Comparison of ENCODE assay signal across 8 cellular contexts in genomic region chr1:220281159-220281574, GRCh38. TPM values are rescaled to one million over a fixed set of nuclear protein-coding genes. Genes with fewer than 3 reads are reported as not detected.
DNase-seq lines count a peak whose midpoint lies in the region; ATAC-seq and TF ChIP-seq lines count a peak whose summit lies in the region.

No MANE protein-coding gene starts in this region.

- peak; percentile 50 for ATAC-seq in GM18909 (IDR thresholded peaks at IDR 0.05; ENCODE audit: poor library complexity, unreplicated experiment)

- H3K4me3 ChIP-seq in OCI-LY1 (ENCODE audit: low read depth, low read length, poor library complexity, severe bottlenecking), result no peak overlapping the region
- no peak overlapping the region for H3K4me3 ChIP-seq in fibroblast of pulmonary artery (replicated peaks; ENCODE audit: low read depth, low read length)

- no peaks in the 10 kb centered on the region for H3K79me2 ChIP-seq in OCI-LY1 (ENCODE audit: insufficient read depth, low read length)

- no peaks in the 10 kb centered on the region for H3K36me3 Mint-ChIP-seq in activated naive CD8-positive, alpha-beta T cell treated with anti-CD3 and anti-CD28 coated beads for 36 hours

- H3K27ac ChIP-seq in OCI-LY1 (ENCODE audit: low read depth, low read length, poor library complexity, severe bottlenecking), result no peak overlapping the region

- no peak overlapping the region for H3K4me3 Mint-ChIP-seq in activated naive CD8-positive, alpha-beta T cell treated with anti-CD3 and anti-CD28 coated beads for 36 hours

- H3K9ac ChIP-seq in OCI-LY1 (ENCODE audit: low read length), result no peak overlapping the region

- H3K9me3 ChIP-seq in OCI-LY1 (ENCODE audit: low read length), result no peaks in the 10 kb centered on the region

- H3K4me1 Mint-ChIP-seq in activated naive CD8-positive, alpha-beta T cell treated with anti-CD3 and anti-CD28 coated beads for 36 hours, result no peaks in the 10 kb centered on the region

- no peaks in the 10 kb centered on the region for H3K9me3 Mint-ChIP-seq in activated naive CD8-positive, alpha-beta T cell treated with anti-CD3 and anti-CD28 coated beads for 36 hours

- no peaks in the 10 kb centered on the region for H3K4me1 ChIP-seq in OCI-LY1 (ENCODE audit: insufficient read depth, low read length, severe bottlenecking)

- TF ChIP-seq CTCF in OCI-LY1 (IDR thresholded peaks at IDR 0.05; ENCODE audit: low read length) (peak; percentile 50), fibroblast of pulmonary artery (IDR thresholded peaks at IDR 0.05; ENCODE audit: low read length, missing control alignments) (peak; percentile 51)

- H3K36me3 ChIP-seq in OCI-LY1 (ENCODE audit: insufficient read depth, low read length), result no peaks in the 10 kb centered on the region

- H3K9me2 ChIP-seq in OCI-LY1 (ENCODE audit: low read depth, low read length), result no peaks in the 10 kb centered on the region

- H4K20me1 ChIP-seq in OCI-LY1 (ENCODE audit: insufficient read depth, low read length), result no peaks in the 10 kb centered on the region

- no peak overlapping the region for H3K4me2 ChIP-seq in OCI-LY1 (ENCODE audit: low read length)

- no peaks in the 10 kb centered on the region for H3F3A ChIP-seq in OCI-LY1 (ENCODE audit: insufficient read depth, low read length)

- DNase-seq in Ammon's horn (ENCODE audit: low spot score) (peak; percentile 22), fibroblast of pulmonary artery (ENCODE audit: low read depth) (peak; percentile 44), NCI-H146 treated with DMSO at 0.1 percent for 48 hours (lab: John Stamatoyannopoulos, UW; ENCODE audit: unreplicated experiment) (no peak), NCI-H226 (no peak)
- no peak for DNase-seq in activated CD4-positive, CD25-positive, alpha-beta regulatory T cell treated with anti-CD3 and anti-CD28 coated beads, Interleukin-2, amount 50 U/mL, for 72 hours
- no peak for DNase-seq in activated naive CD8-positive, alpha-beta T cell treated with anti-CD3 and anti-CD28 coated beads for 36 hours

- H3K27me3 Mint-ChIP-seq in activated naive CD8-positive, alpha-beta T cell treated with anti-CD3 and anti-CD28 coated beads for 36 hours, result peaks cover 8% of the 10 kb centered on the region

- no peak overlapping the region for H2AFZ ChIP-seq in OCI-LY1 (ENCODE audit: low read length)

- no peaks in the 10 kb centered on the region for H3K27me3 ChIP-seq in OCI-LY1 (ENCODE audit: insufficient read depth, low read length)

- no peak overlapping the region for H3K27ac Mint-ChIP-seq in activated naive CD8-positive, alpha-beta T cell treated with anti-CD3 and anti-CD28 coated beads for 36 hours

RNA-seq across cellular contexts. Expression of gene RAB3GAP2, which starts 8.9 kb away (rescaled TPM):
- total RNA-seq in activated naive CD8-positive, alpha-beta T cell treated with anti-CD3 and anti-CD28 coated beads for 36 hours, result 10 to 100 TPM; 51.0 to 55.9 TPM

Comparison
In these comparisons a context has a peak if more than half of its experiments do, and no peak if none do; other contexts are left out.
1. DNase-seq: peak in Ammon's horn (single experiment) and fibroblast of pulmonary artery (single experiment); none in activated CD4-positive, CD25-positive, alpha-beta regulatory T cell treated with anti-CD3 and anti-CD28 coated beads, Interleukin-2, amount 50 U/mL, for 72 hours (single experiment), activated naive CD8-positive, alpha-beta T cell treated with anti-CD3 and anti-CD28 coated beads for 36 hours (single experiment), NCI-H146 treated with DMSO at 0.1 percent for 48 hours (single experiment) and NCI-H226 (single experiment).